In genomic region chr16:52618753-52619497, GRCh38 we compare ENCODE assay signal across 19 cellular contexts.
A peak's percentile ranks its signal among the peaks of the same experiment; 100 is the strongest.
DNase-seq lines count a peak whose midpoint lies in the region; ATAC-seq, FAIRE-seq and TF ChIP-seq lines count a peak whose summit lies in the region.
"Had no signal": no experiment of that assay in that cellular context is flagged by ENCODE, and none has a peak within 500 bp of the region (broad histone marks: within the 10 kb centered on the region; RNA-seq: fewer than 3 reads in every experiment).

No MANE protein-coding gene starts in this region.

- no peak overlapping the region for H3K27ac Mint-ChIP-seq in Calu3 (ENCODE audit: unreplicated experiment)
- H3K27ac Mint-ChIP-seq: CD4-positive, alpha-beta memory T cell had no signal

- H3K27ac ChIP-seq in HepG2 (ENCODE audit: extremely low read length, insufficient read depth, low read length): no peak overlapping the region
- no peak overlapping the region for H3K27ac ChIP-seq in SK-N-SH (ENCODE audit: low read depth in 2 of 2, low read length in 1 of 2)
- H3K27ac ChIP-seq: GM23248 had no signal

- POLR2A ChIA-PET in HepG2 (lab: Yijun Ruan, JAX) (no interaction called here), SK-N-SH (lab: Yijun Ruan, JAX) (no interaction called here)

- H3F3A ChIP-seq in SK-N-SH (replicated peaks; ENCODE audit: insufficient read depth): no peaks in the 10 kb centered on the region

- H3K9me3 ChIP-seq in HepG2 (ENCODE audit: low read length) (no peaks in the 10 kb centered on the region), SK-N-SH (no peaks in the 10 kb centered on the region)

- H3K4me1 Mint-ChIP-seq in Calu3 (ENCODE audit: low read depth, unreplicated experiment): peaks cover 14% of the 10 kb centered on the region
- H3K4me1 Mint-ChIP-seq: CD4-positive, alpha-beta memory T cell had no signal

- no TSS peak for BruUV-seq in Calu3 (replicated peaks; lab: Mats Ljungman, UMichigan)
- BruUV-seq in HepG2 (replicated peaks; lab: Mats Ljungman, UMichigan): no TSS peak

- no peak for FAIRE-seq in bronchial epithelial cell (lab: Jason Lieb, UNC)
- FAIRE-seq in HepG2 (lab: Jason Lieb, UNC): no peak
- FAIRE-seq: D721Med, G401.6, GM19239, H1 had no signal

- peaks cover 4% of the 10 kb centered on the region for H3K9me3 Mint-ChIP-seq in Calu3 (ENCODE audit: low read depth, unreplicated experiment)

- TF ChIP-seq EP300 in HepG2 (IDR thresholded peaks at IDR 0.05; ENCODE audit: low read depth in 2 of 2, low read length in 2 of 2): no peak
- TF ChIP-seq EP300 in HepG2 (CRISPR knock-in tag; IDR thresholded peaks at IDR 0.05; ENCODE audit: borderline replicate concordance): no peak
- TF ChIP-seq EP300 in SK-N-SH (IDR thresholded peaks at IDR 0.05; ENCODE audit: borderline replicate concordance in 1 of 2, low read depth in 1 of 2, low read length in 1 of 2): no peak

- H3K4me1 ChIP-seq in HepG2 (ENCODE audit: insufficient read depth, low read length) (no peaks in the 10 kb centered on the region), SK-N-SH (ENCODE audit: control insufficient read depth in 1 of 2, insufficient read depth in 2 of 2, low read depth in 1 of 2, low read length in 1 of 2) (no peaks in the 10 kb centered on the region)

- no peak overlapping the region for H3K4me3 Mint-ChIP-seq in Calu3 (ENCODE audit: low read depth, unreplicated experiment)
- H3K4me3 Mint-ChIP-seq: CD4-positive, alpha-beta memory T cell had no signal

- H3K27me3 ChIP-seq in bronchial epithelial cell (ENCODE audit: control insufficient read depth, insufficient read depth, low read length) (no peaks in the 10 kb centered on the region), HepG2 (ENCODE audit: control insufficient read depth in 1 of 2, insufficient read depth in 2 of 2, low read length in 2 of 2) (peaks cover 0 to 14% of the 10 kb centered on the region in 2 experiments; a peak in 3 of 5 replicates), SK-N-SH (ENCODE audit: insufficient read depth) (no peaks in the 10 kb centered on the region)

- no peak for TF ChIP-seq RAD21 in HepG2 (CRISPR knock-in tag; IDR thresholded peaks at IDR 0.05)
- no peak for TF ChIP-seq RAD21 in SK-N-SH (IDR thresholded peaks at IDR 0.05; ENCODE audit: low read length)

- H3K79me2 ChIP-seq in HepG2 (ENCODE audit: insufficient read depth, low read length) (no peaks in the 10 kb centered on the region), SK-N-SH (ENCODE audit: insufficient read depth) (no peaks in the 10 kb centered on the region)

- H3K27me3 Mint-ChIP-seq in Calu3 (ENCODE audit: unreplicated experiment): no peaks in the 10 kb centered on the region
- H3K27me3 Mint-ChIP-seq: CD4-positive, alpha-beta memory T cell had no signal

- CTCF ChIA-PET in Calu3 (lab: Charles Lee) (no interaction called here), HepG2 (lab: Yijun Ruan, JAX; ENCODE audit: low intra/inter-chr PET ratio, low total read pairs) (no interaction called here), SK-N-SH (lab: Yijun Ruan, JAX) (no interaction called here)

- intact Hi-C loops in Calu3 (cut with micrococcal nuclease; ENCODE audit: unreplicated experiment) (no loop called here), HepG2 (cut with micrococcal nuclease; ENCODE audit: unreplicated experiment) (no loop called here)

- H3K36me3 ChIP-seq in bronchial epithelial cell (ENCODE audit: control insufficient read depth, insufficient read depth, low read length) (no peaks in the 10 kb centered on the region), HepG2 (replicated peaks in 1 of 2; ENCODE audit: control insufficient read depth in 1 of 2, insufficient read depth in 2 of 2, low read length in 2 of 2) (no peaks in the 10 kb centered on the region; a peak in 1 of 5 replicates), SK-N-SH (replicated peaks in 1 of 2; ENCODE audit: control insufficient read depth in 1 of 2, insufficient read depth in 2 of 2, low read length in 1 of 2) (no peaks in the 10 kb centered on the region)

- TF ChIP-seq CTCF in Calu3 (IDR thresholded peaks at IDR 0.05; ENCODE audit: unreplicated experiment) (no peak), bronchial epithelial cell (IDR thresholded peaks at IDR 0.05; ENCODE audit: insufficient read depth, low read length, severe bottlenecking) (no peak), HepG2 (CRISPR knock-in tag; IDR thresholded peaks at IDR 0.05) (no peak), SK-N-SH (IDR thresholded peaks at IDR 0.05) (no peak)

- no peaks in the 10 kb centered on the region for H3K9me2 ChIP-seq in SK-N-SH

- H3K4me3 ChIP-seq in bronchial epithelial cell (ENCODE audit: low read depth, low read length) (no peak overlapping the region), HepG2 (replicated peaks in 1 of 3; ENCODE audit: insufficient read depth in 1 of 3, low read depth in 2 of 3, low read length in 3 of 3) (no peak overlapping the region), SK-N-SH (ENCODE audit: low read depth in 2 of 2, low read length in 1 of 2) (no peak overlapping the region)
- H3K4me3 ChIP-seq: GM23248 had no signal

- H2AFZ ChIP-seq in HepG2 (ENCODE audit: low read length): no peak overlapping the region
- no peak overlapping the region for H2AFZ ChIP-seq in SK-N-SH (ENCODE audit: low read depth)
- H2AFZ ChIP-seq: GM23248 had no signal

- H3K9ac ChIP-seq in HepG2 (ENCODE audit: insufficient read depth, low read depth, low read length): no peak overlapping the region
- no peak overlapping the region for H3K9ac ChIP-seq in SK-N-SH
- H3K9ac ChIP-seq: GM23248 had no signal

- ATAC-seq in HepG2 (no peak), HG02970 (IDR thresholded peaks at IDR 0.05; ENCODE audit: low FRiP score, unreplicated experiment) (no peak)

- WGBS in HepG2 (ENCODE audit: low lambda C conversion rate): 49% methylated on average over 3 of the region's 3 CpGs
- 29% methylated on average over 3 of the region's 3 CpGs for WGBS in SK-N-SH (ENCODE audit: low lambda C conversion rate)

- no peak for TF ChIP-seq POLR2A in HepG2 (IDR thresholded peaks at IDR 0.05; ENCODE audit: insufficient read depth in 1 of 2, low read depth in 2 of 2, low read length in 2 of 2)

- peak; percentile 10 for DNase-seq in Calu3
- DNase-seq in bronchial epithelial cell (ENCODE audit: low read depth): peak; percentile 55
- DNase-seq in HepG2 (ENCODE audit: low spot score): no peak
- DNase-seq in renal cortical epithelial cell (ENCODE audit: low read depth): peak; percentile 83
- DNase-seq in SK-N-SH: no peak
- DNase-seq in NCI-H2029 treated with DMSO at 0.1 percent for 48 hours (lab: John Stamatoyannopoulos, UW): no peak
- DNase-seq: C1 segment of cervical spinal cord; CD4-positive, alpha-beta memory T cell; COR-L47; DMS 273 treated with DMSO at 0.1 percent for 48 hours; DND-41; GM23248; H7; HCEC 1CT had no signal

- in situ Hi-C loops in HepG2 (cut with HindIII; ENCODE audit: extremely low pct_ligation_motif_present, low pct_unique_long_range_greater_than_20kb): no loop called here

- H4K20me1 ChIP-seq in HepG2 (ENCODE audit: insufficient read depth, low read length) (no peaks in the 10 kb centered on the region), SK-N-SH (ENCODE audit: insufficient read depth) (no peaks in the 10 kb centered on the region)

- H3K36me3 Mint-ChIP-seq in Calu3 (ENCODE audit: insufficient read depth, unreplicated experiment): no peaks in the 10 kb centered on the region
- H3K36me3 Mint-ChIP-seq: CD4-positive, alpha-beta memory T cell had no signal

- H3K4me2 ChIP-seq in HepG2 (ENCODE audit: low read depth, low read length) (no peak overlapping the region), SK-N-SH (no peak overlapping the region)

TF ChIP-seq in HepG2, 621 proteins besides CTCF, POLR2A, EP300 and RAD21 (continues in another document):
- TF ChIP-seq, protein P1, sequence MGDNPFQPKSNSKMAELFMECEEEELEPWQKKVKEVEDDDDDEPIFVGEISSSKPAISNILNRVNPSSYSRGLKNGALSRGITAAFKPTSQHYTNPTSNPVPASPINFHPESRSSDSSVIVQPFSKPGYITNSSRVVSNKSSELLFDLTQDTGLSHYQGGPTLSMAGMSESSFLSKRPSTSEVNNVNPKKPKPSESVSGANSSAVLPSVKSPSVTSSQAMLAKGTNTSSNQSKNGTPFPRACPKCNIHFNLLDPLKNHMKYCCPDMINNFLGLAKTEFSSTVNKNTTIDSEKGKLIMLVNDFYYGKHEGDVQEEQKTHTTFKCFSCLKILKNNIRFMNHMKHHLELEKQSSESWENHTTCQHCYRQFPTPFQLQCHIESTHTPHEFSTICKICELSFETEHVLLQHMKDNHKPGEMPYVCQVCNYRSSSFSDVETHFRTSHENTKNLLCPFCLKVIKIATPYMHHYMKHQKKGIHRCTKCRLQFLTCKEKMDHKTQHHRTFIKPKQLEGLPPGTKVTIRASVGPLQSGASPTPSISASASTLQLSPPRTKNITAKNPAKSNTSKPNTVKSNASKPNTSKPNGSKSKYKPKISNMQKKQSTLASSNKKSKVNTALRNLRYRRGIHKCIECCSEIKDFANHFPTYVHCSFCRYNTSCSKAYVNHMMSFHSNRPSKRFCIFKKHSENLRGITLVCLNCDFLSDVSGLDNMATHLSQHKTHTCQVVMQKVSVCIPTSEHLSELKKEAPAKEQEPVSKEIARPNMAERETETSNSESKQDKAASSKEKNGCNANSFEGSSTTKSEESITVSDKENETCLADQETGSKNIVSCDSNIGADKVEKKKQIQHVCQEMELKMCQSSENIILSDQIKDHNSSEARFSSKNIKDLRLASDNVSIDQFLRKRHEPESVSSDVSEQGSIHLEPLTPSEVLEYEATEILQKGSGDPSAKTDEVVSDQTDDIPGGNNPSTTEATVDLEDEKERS (CRISPR knock-in tag; IDR thresholded peaks at IDR 0.05): peak; percentile 75; the same call in 1 of the 2 replicates

TF ChIP-seq in SK-N-SH, 30 proteins besides CTCF, POLR2A, EP300 and RAD21 (continues in another document):
- TF ChIP-seq GABPA (IDR thresholded peaks at IDR 0.05; ENCODE audit: low read depth) (no peak), NFIC (IDR thresholded peaks at IDR 0.05; ENCODE audit: borderline replicate concordance) (no peak), USF2 (IDR thresholded peaks at IDR 0.05; ENCODE audit: borderline replicate concordance, low read depth, low read length) (no peak)
- TF ChIP-seq, protein P2, sequence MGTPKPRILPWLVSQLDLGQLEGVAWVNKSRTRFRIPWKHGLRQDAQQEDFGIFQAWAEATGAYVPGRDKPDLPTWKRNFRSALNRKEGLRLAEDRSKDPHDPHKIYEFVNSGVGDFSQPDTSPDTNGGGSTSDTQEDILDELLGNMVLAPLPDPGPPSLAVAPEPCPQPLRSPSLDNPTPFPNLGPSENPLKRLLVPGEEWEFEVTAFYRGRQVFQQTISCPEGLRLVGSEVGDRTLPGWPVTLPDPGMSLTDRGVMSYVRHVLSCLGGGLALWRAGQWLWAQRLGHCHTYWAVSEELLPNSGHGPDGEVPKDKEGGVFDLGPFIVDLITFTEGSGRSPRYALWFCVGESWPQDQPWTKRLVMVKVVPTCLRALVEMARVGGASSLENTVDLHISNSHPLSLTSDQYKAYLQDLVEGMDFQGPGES (IDR thresholded peaks at IDR 0.05; ENCODE audit: low read depth, low read length): no peak

Comparison
In these comparisons a context has a peak if more than half of its experiments do, and no peak if none do; other contexts are left out.
1. DNase-seq: peak in Calu3 (single experiment), bronchial epithelial cell (single experiment) and renal cortical epithelial cell (single experiment); none in HepG2 (single experiment), SK-N-SH (single experiment) and NCI-H2029 treated with DMSO at 0.1 percent for 48 hours (single experiment).